In genomic region chrX:3461824-3462508, GRCh38 we compare ENCODE assay signal across 16 cellular contexts.
A peak's percentile ranks its signal among the peaks of the same experiment; 100 is the strongest.
DNase-seq lines count a peak whose midpoint lies in the region; ATAC-seq, FAIRE-seq and TF ChIP-seq lines count a peak whose summit lies in the region.
"Had no signal": no experiment of that assay in that cellular context is flagged by ENCODE, and none has a peak within 500 bp of the region (broad histone marks: within the 10 kb centered on the region; RNA-seq: fewer than 3 reads in every experiment).

No MANE protein-coding gene starts in this region.

- POLR2A ChIA-PET in SK-N-SH (lab: Yijun Ruan, JAX): no interaction called here

- no peaks in the 10 kb centered on the region for H3K36me3 Mint-ChIP-seq in type B pancreatic cell
- H3K36me3 Mint-ChIP-seq: activated naive CD8-positive, alpha-beta T cell treated with anti-CD3 and anti-CD28 coated beads, Interleukin-2, amount 10 ng/mL, durations not matched to agents 7 days and 5 days had no signal

- H3K9ac ChIP-seq in SK-N-SH (no peak overlapping the region), fibroblast of lung (ENCODE audit: insufficient read depth, low read length) (no peak overlapping the region)

- H3K27ac ChIP-seq in SK-N-SH (ENCODE audit: low read depth in 2 of 2, low read length in 1 of 2): peak overlapping the region in 1 of 2 experiments; percentile 52; a peak in 1 of 4 replicates
- H3K27ac ChIP-seq in fibroblast of lung (ENCODE audit: insufficient read depth, low read length): no peak overlapping the region
- H3K27ac ChIP-seq: 22Rv1, coronary artery, neutrophil, thyroid gland had no signal

- H3K9me2 ChIP-seq in SK-N-SH: no peaks in the 10 kb centered on the region

- H3K27ac Mint-ChIP-seq in type B pancreatic cell: peak overlapping the region; percentile 65
- H3K27ac Mint-ChIP-seq: activated naive CD8-positive, alpha-beta T cell treated with anti-CD3 and anti-CD28 coated beads, Interleukin-2, amount 10 ng/mL, durations not matched to agents 7 days and 5 days had no signal

- FAIRE-seq in GM12891 (lab: Jason Lieb, UNC): no peak

- H3K9me3 ChIP-seq in SK-N-SH (no peaks in the 10 kb centered on the region), fibroblast of lung (ENCODE audit: control insufficient read depth, insufficient read depth, low read depth, low read length) (no peaks in the 10 kb centered on the region)
- H3K9me3 ChIP-seq: neutrophil, thyroid gland had no signal

- H3K79me2 ChIP-seq in SK-N-SH (ENCODE audit: insufficient read depth) (no peaks in the 10 kb centered on the region), fibroblast of lung (ENCODE audit: control insufficient read depth, insufficient read depth, low read length) (no peaks in the 10 kb centered on the region)

- H3K27me3 Mint-ChIP-seq in type B pancreatic cell: no peaks in the 10 kb centered on the region
- H3K27me3 Mint-ChIP-seq: activated naive CD8-positive, alpha-beta T cell treated with anti-CD3 and anti-CD28 coated beads, Interleukin-2, amount 10 ng/mL, durations not matched to agents 7 days and 5 days had no signal

- H3K4me2 ChIP-seq in SK-N-SH (peak overlapping the region; percentile 50), fibroblast of lung (ENCODE audit: extremely low read depth, insufficient read depth, low read length) (peak overlapping the region; percentile 54)

- peak overlapping the region; percentile 63 for H3K4me3 Mint-ChIP-seq in type B pancreatic cell
- H3K4me3 Mint-ChIP-seq: activated naive CD8-positive, alpha-beta T cell treated with anti-CD3 and anti-CD28 coated beads, Interleukin-2, amount 10 ng/mL, durations not matched to agents 7 days and 5 days had no signal

- DNase-seq in SK-N-SH: no peak
- DNase-seq in NOMO-1 treated with dmso at 0.1 percent for 144 hours (lab: John Stamatoyannopoulos, UW; ENCODE audit: unreplicated experiment): peak; percentile 90
- no peak for DNase-seq in fibroblast of lung (ENCODE audit: low read depth in 2 of 2)
- no peak for DNase-seq in type B pancreatic cell (ENCODE audit: extremely low spot score, unreplicated experiment)
- no peak for DNase-seq in C1 segment of cervical spinal cord (lab: John Stamatoyannopoulos, UW)
- DNase-seq in GM12891 (ENCODE audit: insufficient read length, low spot score): no peak
- DNase-seq: activated naive CD8-positive, alpha-beta T cell treated with anti-CD3 and anti-CD28 coated beads, Interleukin-2, amount 10 ng/mL, durations not matched to agents 7 days and 5 days; activated T-cell treated with anti-CD3 and anti-CD28 coated beads for 4 hours; KG1; NCI-H2081; thyroid gland had no signal

- H3K4me1 ChIP-seq in SK-N-SH (ENCODE audit: control insufficient read depth in 1 of 2, insufficient read depth in 2 of 2, low read depth in 1 of 2, low read length in 1 of 2): no peaks in the 10 kb centered on the region; a peak in 1 of 4 replicates
- no peaks in the 10 kb centered on the region for H3K4me1 ChIP-seq in fibroblast of lung (ENCODE audit: control insufficient read depth, extremely low read depth, insufficient read depth, low read length)
- H3K4me1 ChIP-seq: thyroid gland had no signal

- H4K20me1 ChIP-seq in SK-N-SH (ENCODE audit: insufficient read depth) (no peaks in the 10 kb centered on the region), fibroblast of lung (ENCODE audit: control insufficient read depth, extremely low read depth, insufficient read depth, low read length) (no peaks in the 10 kb centered on the region)

- TF ChIP-seq RAD21 in SK-N-SH (IDR thresholded peaks at IDR 0.05; ENCODE audit: low read length): no peak

- H3K36me3 ChIP-seq in SK-N-SH (replicated peaks in 1 of 2; ENCODE audit: control insufficient read depth in 1 of 2, insufficient read depth in 2 of 2, low read length in 1 of 2): no peaks in the 10 kb centered on the region
- H3K36me3 ChIP-seq in fibroblast of lung (ENCODE audit: control insufficient read depth, insufficient read depth, low read length): no peaks in the 10 kb centered on the region
- H3K36me3 ChIP-seq: neutrophil, thyroid gland had no signal

- ATAC-seq in SK-N-SH treated with all-trans-retinoic acid at 6 μM for 48 hours: no peak; the same call in 1 of the 3 replicates
- ATAC-seq in GM18909 (IDR thresholded peaks at IDR 0.05; ENCODE audit: poor library complexity, unreplicated experiment): no peak

- TF ChIP-seq POLR2A in GM12891 (IDR thresholded peaks at IDR 0.05; ENCODE audit: low read depth, low read length): no peak

- H2AFZ ChIP-seq in SK-N-SH (ENCODE audit: low read depth) (peak overlapping the region; percentile 66; the same call in 1 of the 2 replicates), fibroblast of lung (ENCODE audit: low read length) (no peak overlapping the region)

- no peaks in the 10 kb centered on the region for H3F3A ChIP-seq in SK-N-SH (replicated peaks; ENCODE audit: insufficient read depth)

- 18% methylated on average over 11 of the region's 11 CpGs for WGBS in SK-N-SH (ENCODE audit: low lambda C conversion rate)

- no peaks in the 10 kb centered on the region for H3K27me3 ChIP-seq in SK-N-SH (ENCODE audit: insufficient read depth)
- no peaks in the 10 kb centered on the region for H3K27me3 ChIP-seq in fibroblast of lung (ENCODE audit: control insufficient read depth, insufficient read depth, low read length)
- H3K27me3 ChIP-seq: neutrophil, thyroid gland had no signal

- CTCF ChIA-PET in SK-N-SH (lab: Yijun Ruan, JAX): no interaction called here

- H3K9me3 Mint-ChIP-seq in type B pancreatic cell: peaks cover 15% of the 10 kb centered on the region
- H3K9me3 Mint-ChIP-seq: activated naive CD8-positive, alpha-beta T cell treated with anti-CD3 and anti-CD28 coated beads, Interleukin-2, amount 10 ng/mL, durations not matched to agents 7 days and 5 days had no signal

- peaks cover 23% of the 10 kb centered on the region for H3K4me1 Mint-ChIP-seq in type B pancreatic cell (ENCODE audit: unreplicated experiment)
- H3K4me1 Mint-ChIP-seq: activated naive CD8-positive, alpha-beta T cell treated with anti-CD3 and anti-CD28 coated beads, Interleukin-2, amount 10 ng/mL, durations not matched to agents 7 days and 5 days had no signal

- TF ChIP-seq EP300 in SK-N-SH (IDR thresholded peaks at IDR 0.05; ENCODE audit: borderline replicate concordance in 1 of 2, low read depth in 1 of 2, low read length in 1 of 2): no peak

- peak overlapping the region; percentile 21 to 36; a peak in 2 of 4 replicates for H3K4me3 ChIP-seq in SK-N-SH (ENCODE audit: low read depth in 2 of 2, low read length in 1 of 2)
- H3K4me3 ChIP-seq in fibroblast of lung (replicated peaks in 1 of 4; ENCODE audit: control extremely low read depth in 1 of 4, insufficient read depth in 1 of 4, low read depth in 3 of 4, low read length in 4 of 4): peak overlapping the region in 1 of 4 experiments; percentile 27
- H3K4me3 ChIP-seq: coronary artery, thyroid gland had no signal

- TF ChIP-seq CTCF in SK-N-SH (IDR thresholded peaks at IDR 0.05) (no peak), fibroblast of lung (conservative IDR thresholded peaks at IDR 0.05 in 1 of 2, IDR thresholded peaks at IDR 0.05 in 1 of 2; ENCODE audit: low read depth in 1 of 2, low read length in 2 of 2) (no peak), type B pancreatic cell (conservative IDR thresholded peaks at IDR 0.05) (no peak)

TF ChIP-seq in SK-N-SH, 30 proteins besides CTCF, POLR2A, EP300 and RAD21 (continues in another document):
- TF ChIP-seq USF1 (IDR thresholded peaks at IDR 0.05; ENCODE audit: borderline replicate concordance, low read depth) (no peak), TCF12 (IDR thresholded peaks at IDR 0.05) (no peak), TAF1 (IDR thresholded peaks at IDR 0.05; ENCODE audit: borderline replicate concordance, low read depth, low read length) (no peak)

TF ChIP-seq in GM12891, 5 proteins besides CTCF, POLR2A, EP300 and RAD21:
- TF ChIP-seq POLR2AphosphoS5 (IDR thresholded peaks at IDR 0.05; ENCODE audit: low read depth, low read length) (no peak), TAF1 (IDR thresholded peaks at IDR 0.05; ENCODE audit: low read depth, low read length) (no peak), PAX5 (IDR thresholded peaks at IDR 0.05; ENCODE audit: insufficient read depth, low read length, severe bottlenecking) (no peak), SPI1 (IDR thresholded peaks at IDR 0.05; ENCODE audit: low read depth, low read length) (no peak), POU2F2 (IDR thresholded peaks at IDR 0.05; ENCODE audit: low read depth, low read length) (no peak)
